In the genomic region with DNA sequence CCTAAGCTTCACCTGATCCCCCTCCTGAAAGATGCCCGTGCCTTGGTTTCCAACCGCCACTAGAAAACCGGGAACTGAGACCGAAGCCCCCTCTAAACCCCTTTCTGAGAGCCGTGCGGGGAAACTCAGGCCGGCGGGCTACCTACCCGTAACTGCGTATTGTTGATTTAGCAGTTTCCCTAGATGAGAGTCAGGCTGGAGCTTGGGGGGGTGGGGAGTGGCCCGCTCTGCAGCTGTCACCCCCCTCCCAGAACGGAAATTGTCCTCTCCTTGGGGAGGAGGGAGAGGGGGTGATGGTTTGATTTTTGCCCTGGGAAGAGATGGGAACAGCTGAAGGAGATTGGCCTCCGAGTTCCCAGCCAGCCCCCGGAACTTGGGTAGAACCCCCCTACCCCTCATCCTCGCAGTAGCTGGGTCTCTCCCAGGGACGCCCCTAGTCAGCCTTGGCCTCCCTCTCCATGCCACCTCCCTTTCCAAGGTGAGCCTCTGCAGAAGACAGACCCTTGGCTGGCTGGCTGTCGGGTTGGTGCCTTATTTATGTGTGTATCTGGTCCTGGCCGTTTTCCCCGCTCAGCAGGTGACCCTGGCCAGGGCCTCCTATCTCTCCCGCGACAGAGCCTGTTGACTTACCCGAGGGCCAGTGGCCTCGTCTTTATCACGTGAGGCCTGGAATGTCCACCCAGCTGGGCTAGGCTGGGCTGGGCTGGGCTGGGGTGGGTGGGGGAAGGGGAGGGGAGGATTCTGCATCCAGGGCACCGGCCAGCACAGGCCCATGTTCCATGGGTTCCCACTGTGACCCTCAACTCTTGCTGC, we compare ENCODE assay signal across 1 cellular context.
TF ChIP-seq lines count a peak whose summit lies in the region.

No MANE protein-coding gene starts in this region.

TF ChIP-seq in K562, 482 proteins besides CTCF, POLR2A, EP300 and RAD21 (continues in another document):
- peak; percentile 62 to 84; a peak in 3 of 4 replicates for TF ChIP-seq FOXA3 (CRISPR knock-in tag; conservative IDR thresholded peaks at IDR 0.05 in 1 of 2, IDR thresholded peaks at IDR 0.05 in 1 of 2)
- peak; percentile 39; the same call in 1 of the 2 replicates for TF ChIP-seq ETV5 (CRISPR knock-in tag; IDR thresholded peaks at IDR 0.05; ENCODE audit: low read depth)
- TF ChIP-seq GATA2 (CRISPR knock-in tag; IDR thresholded peaks at IDR 0.05) = peak; percentile 27; the same call in 1 of the 2 replicates
- no peak for TF ChIP-seq NFE2 (IDR thresholded peaks at IDR 0.05; ENCODE audit: low read depth)
- peak; percentile 38; the same call in 1 of the 2 replicates for TF ChIP-seq STAT5A (IDR thresholded peaks at IDR 0.05; ENCODE audit: borderline replicate concordance, low read length)
- peak; percentile 27; the same call in 1 of the 2 replicates for TF ChIP-seq MYNN (IDR thresholded peaks at IDR 0.05)
- TF ChIP-seq MYNN (CRISPR knock-in tag; IDR thresholded peaks at IDR 0.05) = no peak
- no peak for TF ChIP-seq PML (IDR thresholded peaks at IDR 0.05; ENCODE audit: low read length)
- no peak for TF ChIP-seq ZNF551 (CRISPR knock-in tag; IDR thresholded peaks at IDR 0.05)
- no peak for TF ChIP-seq CREB5 (CRISPR knock-in tag; IDR thresholded peaks at IDR 0.05)
- TF ChIP-seq FOXJ2 (tag; IDR thresholded peaks at IDR 0.05) = peak; percentile 48; the same call in 1 of the 2 replicates
- TF ChIP-seq NFIX (CRISPR knock-in tag; IDR thresholded peaks at IDR 0.05; ENCODE audit: low read depth) = no peak
- TF ChIP-seq SETDB1 (IDR thresholded peaks at IDR 0.05; ENCODE audit: low read length) = no peak
- TF ChIP-seq NCOR1 (IDR thresholded peaks at IDR 0.05) = peak; percentile 84
- no peak for TF ChIP-seq CHAMP1 (IDR thresholded peaks at IDR 0.05)
- peak; percentile 82 for TF ChIP-seq TCF3 (CRISPR knock-in tag; IDR thresholded peaks at IDR 0.05)
- TF ChIP-seq L3MBTL2 (IDR thresholded peaks at IDR 0.05) = peak; percentile 59
- TF ChIP-seq CBFB (CRISPR knock-in tag; IDR thresholded peaks at IDR 0.05) = 0 out of 2 replicates have a peak, but pooled peaks have one; percentile 37
- TF ChIP-seq BRF1 (IDR thresholded peaks at IDR 0.05; ENCODE audit: borderline replicate concordance, extremely low read depth, insufficient read length) = no peak
- TF ChIP-seq SIN3A (IDR thresholded peaks at IDR 0.05; ENCODE audit: borderline replicate concordance in 2 of 2, control insufficient read depth in 1 of 2, low read depth in 2 of 2, low read length in 2 of 2) = peak in 1 of 2 experiments; percentile 55; a peak in 1 of 4 replicates
- peak in 1 of 2 experiments; percentile 78; a peak in 2 of 4 replicates for TF ChIP-seq HDAC1 (IDR thresholded peaks at IDR 0.05)
- TF ChIP-seq MBD2 (IDR thresholded peaks at IDR 0.05; ENCODE audit: borderline replicate concordance, low read depth) = peak; percentile 29; the same call in 1 of the 2 replicates
- TF ChIP-seq ILK (tag; IDR thresholded peaks at IDR 0.05; ENCODE audit: borderline replicate concordance, low read depth) = no peak
- peak in 1 of 2 experiments; percentile 48; a peak in 1 of 4 replicates for TF ChIP-seq MLLT1 (IDR thresholded peaks at IDR 0.05)
- peak; percentile 51 for TF ChIP-seq DACH1 (IDR thresholded peaks at IDR 0.05; ENCODE audit: partially characterized antibody)
- no peak for TF ChIP-seq ZSCAN32 (CRISPR knock-in tag; IDR thresholded peaks at IDR 0.05)
- peak; percentile 72 for TF ChIP-seq CXXC5 (CRISPR knock-in tag; IDR thresholded peaks at IDR 0.05)
- TF ChIP-seq POLR2H (tag; IDR thresholded peaks at IDR 0.05; ENCODE audit: low read depth) = no peak
- TF ChIP-seq HDAC6 (IDR thresholded peaks at IDR 0.05; ENCODE audit: low read depth, low read length) = no peak
- TF ChIP-seq CBFA2T2 (conservative IDR thresholded peaks at IDR 0.05) = peak; percentile 84
- peak; percentile 78 for TF ChIP-seq RAD51 (IDR thresholded peaks at IDR 0.05; ENCODE audit: borderline replicate concordance, low read depth)
- peak; percentile 82 for TF ChIP-seq PKNOX1 (IDR thresholded peaks at IDR 0.05)
- no peak for TF ChIP-seq MCM2 (IDR thresholded peaks at IDR 0.05; ENCODE audit: low read depth)
- peak; percentile 82; the same call in 1 of the 2 replicates for TF ChIP-seq MITF (IDR thresholded peaks at IDR 0.05)
- peak; percentile 52; the same call in 1 of the 2 replicates for TF ChIP-seq GABPA (tag; conservative IDR thresholded peaks at IDR 0.05; ENCODE audit: low read depth)
- TF ChIP-seq POLR2B (IDR thresholded peaks at IDR 0.05; ENCODE audit: low read depth, partially characterized antibody) = peak; percentile 15
- 0 out of 2 replicates have a peak, but pooled peaks have one; percentile 31 for TF ChIP-seq ZBTB9 (CRISPR knock-in tag; IDR thresholded peaks at IDR 0.05)
- TF ChIP-seq ARID1B (IDR thresholded peaks at IDR 0.05) = peak; percentile 81
- TF ChIP-seq, protein P1, sequence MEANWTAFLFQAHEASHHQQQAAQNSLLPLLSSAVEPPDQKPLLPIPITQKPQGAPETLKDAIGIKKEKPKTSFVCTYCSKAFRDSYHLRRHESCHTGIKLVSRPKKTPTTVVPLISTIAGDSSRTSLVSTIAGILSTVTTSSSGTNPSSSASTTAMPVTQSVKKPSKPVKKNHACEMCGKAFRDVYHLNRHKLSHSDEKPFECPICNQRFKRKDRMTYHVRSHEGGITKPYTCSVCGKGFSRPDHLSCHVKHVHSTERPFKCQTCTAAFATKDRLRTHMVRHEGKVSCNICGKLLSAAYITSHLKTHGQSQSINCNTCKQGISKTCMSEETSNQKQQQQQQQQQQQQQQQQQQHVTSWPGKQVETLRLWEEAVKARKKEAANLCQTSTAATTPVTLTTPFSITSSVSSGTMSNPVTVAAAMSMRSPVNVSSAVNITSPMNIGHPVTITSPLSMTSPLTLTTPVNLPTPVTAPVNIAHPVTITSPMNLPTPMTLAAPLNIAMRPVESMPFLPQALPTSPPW (CRISPR knock-in tag; IDR thresholded peaks at IDR 0.05) = peak; percentile 69; the same call in 1 of the 2 replicates
- TF ChIP-seq KHSRP (IDR thresholded peaks at IDR 0.05) = no peak
